ENCODE assay signal across 13 cellular contexts in the genomic region with DNA sequence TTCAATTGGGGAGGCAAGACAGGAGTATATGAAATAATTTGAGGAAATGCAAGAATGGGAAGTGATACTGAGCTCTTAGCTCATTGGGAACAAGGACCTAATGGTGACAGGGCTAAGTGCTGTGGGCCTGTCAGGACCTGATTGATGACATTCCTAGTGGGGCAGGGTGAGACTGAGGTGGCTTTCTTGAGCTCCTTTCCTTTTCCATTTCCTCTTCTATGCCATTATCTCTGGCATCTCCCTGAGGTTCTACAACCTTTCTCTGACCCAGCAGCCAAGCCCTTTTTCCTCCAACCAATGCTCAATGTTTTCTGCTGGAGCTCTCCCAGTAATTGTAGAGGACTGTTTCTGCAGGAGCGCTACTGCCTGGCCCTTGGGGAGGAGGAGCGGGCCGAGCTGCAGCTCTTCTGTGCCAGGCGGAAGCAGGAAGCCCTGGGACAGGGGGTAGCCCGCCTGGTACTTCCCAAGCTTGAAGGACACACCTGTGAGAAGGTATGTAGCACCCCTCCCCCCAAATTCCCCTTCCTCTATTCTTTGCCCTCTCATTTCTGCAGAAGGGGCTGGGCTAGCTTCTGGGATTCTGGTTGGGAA. TPM values are rescaled to one million over a fixed set of nuclear protein-coding genes. Genes with fewer than 3 reads are reported as not detected.
DNase-seq lines count a peak whose midpoint lies in the region; ATAC-seq, FAIRE-seq and TF ChIP-seq lines count a peak whose summit lies in the region.
"Had no signal": no experiment of that assay in that cellular context is flagged by ENCODE, and none has a peak within 500 bp of the region (broad histone marks: within the 10 kb centered on the region; RNA-seq: fewer than 3 reads in every experiment).

No MANE protein-coding gene starts in this region.

- TF ChIP-seq CTCF in activated CD8-positive, alpha-beta T cell treated with anti-CD3 and anti-CD28 coated beads for 36 hours (IDR thresholded peaks at IDR 0.05) = no peak
- TF ChIP-seq CTCF in epithelial cell of esophagus (IDR thresholded peaks at IDR 0.05; ENCODE audit: insufficient read depth, low read depth, low read length, missing control alignments) = no peak
- no peak for TF ChIP-seq CTCF in gastroesophageal sphincter (IDR thresholded peaks at IDR 0.05)

- no peak overlapping the region for H3K27ac Mint-ChIP-seq in activated CD8-positive, alpha-beta T cell treated with anti-CD3 and anti-CD28 coated beads for 36 hours
- no peak overlapping the region for H3K27ac Mint-ChIP-seq in activated CD8-positive, alpha-beta T cell treated with anti-CD3 and anti-CD28 coated beads, Interleukin-2, amount 10 ng/mL, durations not matched to agents 7 days and 5 days

- no peaks in the 10 kb centered on the region for H3K9me3 Mint-ChIP-seq in activated CD8-positive, alpha-beta T cell treated with anti-CD3 and anti-CD28 coated beads for 36 hours
- H3K9me3 Mint-ChIP-seq in activated CD8-positive, alpha-beta T cell treated with anti-CD3 and anti-CD28 coated beads, Interleukin-2, amount 10 ng/mL, durations not matched to agents 7 days and 5 days (ENCODE audit: insufficient read depth) = no peaks in the 10 kb centered on the region

- intact Hi-C loops in activated CD8-positive, alpha-beta T cell treated with anti-CD3 and anti-CD28 coated beads for 36 hours (cut with micrococcal nuclease) = loop anchor here (10.0 kb wide), 1 partner anchor 140 kb away; a partner anchor contains a TSS

- H3K36me3 Mint-ChIP-seq in activated CD8-positive, alpha-beta T cell treated with anti-CD3 and anti-CD28 coated beads for 36 hours (ENCODE audit: low read depth) = peaks cover 14% of the 10 kb centered on the region
- H3K36me3 Mint-ChIP-seq in activated CD8-positive, alpha-beta T cell treated with anti-CD3 and anti-CD28 coated beads, Interleukin-2, amount 10 ng/mL, durations not matched to agents 7 days and 5 days (ENCODE audit: low read depth) = peaks cover 12% of the 10 kb centered on the region

- H3K4me1 Mint-ChIP-seq in activated CD8-positive, alpha-beta T cell treated with anti-CD3 and anti-CD28 coated beads for 36 hours (ENCODE audit: low read depth) = peaks cover 18% of the 10 kb centered on the region
- H3K4me1 Mint-ChIP-seq in activated CD8-positive, alpha-beta T cell treated with anti-CD3 and anti-CD28 coated beads, Interleukin-2, amount 10 ng/mL, durations not matched to agents 7 days and 5 days (ENCODE audit: low read depth) = peaks cover 26% of the 10 kb centered on the region

- H3K27me3 Mint-ChIP-seq in activated CD8-positive, alpha-beta T cell treated with anti-CD3 and anti-CD28 coated beads for 36 hours = peaks cover 6% of the 10 kb centered on the region
- peaks cover 18% of the 10 kb centered on the region for H3K27me3 Mint-ChIP-seq in activated CD8-positive, alpha-beta T cell treated with anti-CD3 and anti-CD28 coated beads, Interleukin-2, amount 10 ng/mL, durations not matched to agents 7 days and 5 days (ENCODE audit: low read depth)

- POLR2A ChIA-PET in activated CD8-positive, alpha-beta T cell treated with anti-CD3 and anti-CD28 coated beads for 36 hours (lab: Charles Lee) = interaction anchor here (0.8 to 4.8 kb wide), 3 partner anchors 137 to 264 kb away, joined by 4 to 49 read pairs (median 37); a partner anchor contains a TSS
- POLR2A ChIA-PET in activated CD8-positive, alpha-beta T cell treated with anti-CD3 and anti-CD28 coated beads, Interleukin-2, amount 10 ng/mL, durations not matched to agents 7 days and 5 days (lab: Charles Lee) = interaction anchor here (0.9 to 3.5 kb wide), 4 partner anchors 257 to 779 kb away, joined by 3 to 33 read pairs (median 3); a partner anchor contains a TSS

- TF ChIP-seq EP300 in gastroesophageal sphincter (IDR thresholded peaks at IDR 0.05) = no peak

- ATAC-seq in activated CD8-positive, alpha-beta T cell treated with anti-CD3 and anti-CD28 coated beads for 36 hours = no peak
- ATAC-seq in activated CD8-positive, alpha-beta T cell treated with anti-CD3 and anti-CD28 coated beads, Interleukin-2, amount 10 ng/mL, durations not matched to agents 7 days and 5 days = no peak
- ATAC-seq in HG02571 (IDR thresholded peaks at IDR 0.05; ENCODE audit: unreplicated experiment) (no peak), gastroesophageal sphincter (no peak)

- H3K27me3 ChIP-seq in small intestine (ENCODE audit: control insufficient read depth in 2 of 2, insufficient read depth in 2 of 2, low read length in 2 of 2) (no peaks in the 10 kb centered on the region), gastroesophageal sphincter (no peaks in the 10 kb centered on the region)

- no peaks in the 10 kb centered on the region for H3K9me3 ChIP-seq in small intestine (ENCODE audit: control insufficient read depth, low read depth)
- no peaks in the 10 kb centered on the region for H3K9me3 ChIP-seq in gastroesophageal sphincter
- H3K9me3 ChIP-seq: SJSA1 had no signal

- H3K4me3 Mint-ChIP-seq in activated CD8-positive, alpha-beta T cell treated with anti-CD3 and anti-CD28 coated beads for 36 hours = peak overlapping the region; percentile 91
- no peak overlapping the region for H3K4me3 Mint-ChIP-seq in activated CD8-positive, alpha-beta T cell treated with anti-CD3 and anti-CD28 coated beads, Interleukin-2, amount 10 ng/mL, durations not matched to agents 7 days and 5 days

- H3K36me3 ChIP-seq in small intestine (ENCODE audit: control insufficient read depth in 2 of 2, insufficient read depth in 2 of 2, low read length in 2 of 2) (no peaks in the 10 kb centered on the region), gastroesophageal sphincter (peaks cover 0 to 16% of the 10 kb centered on the region in 2 donors)

- no peak for DNase-seq in activated CD8-positive, alpha-beta T cell treated with anti-CD3 and anti-CD28 coated beads for 36 hours
- DNase-seq in activated CD8-positive, alpha-beta T cell treated with anti-CD3 and anti-CD28 coated beads, Interleukin-2, amount 10 ng/mL, durations not matched to agents 7 days and 5 days = no peak
- peak; percentile 91 for DNase-seq in NOMO-1 treated with dmso at 0.1 percent for 144 hours (lab: John Stamatoyannopoulos, UW; ENCODE audit: unreplicated experiment)
- DNase-seq in epithelial cell of esophagus (ENCODE audit: low read depth) = peak; percentile 57
- DNase-seq in small intestine = peak; percentile 22
- no peak for DNase-seq in foreskin melanocyte
- DNase-seq: cerebellar nuclear complex; stimulated activated CD8-positive, alpha-beta memory T cell treated with anti-CD3 and anti-CD28 coated beads, Interleukin-4, amount 100 ng/mL, for 48 hours had no signal

- no peak overlapping the region for H3K4me3 ChIP-seq in epithelial cell of esophagus (ENCODE audit: low read length)
- H3K4me3 ChIP-seq in small intestine (ENCODE audit: low read depth in 1 of 2, low read length in 2 of 2) = peak overlapping the region in 1 of 2 donors; percentile 7
- H3K4me3 ChIP-seq in gastroesophageal sphincter = no peak overlapping the region
- H3K4me3 ChIP-seq: lung, SJSA1 had no signal

- H3K4me1 ChIP-seq in small intestine (ENCODE audit: control insufficient read depth in 2 of 2, insufficient read depth in 1 of 2, low read depth in 1 of 2, low read length in 1 of 2) (peaks cover 0 to 3% of the 10 kb centered on the region in 2 donors), gastroesophageal sphincter (peaks cover 0 to 69% (median 30%) of the 10 kb centered on the region in 3 donors)

- no peak for TF ChIP-seq POLR2A in gastroesophageal sphincter (IDR thresholded peaks at IDR 0.05)

- H3K27ac ChIP-seq in small intestine (ENCODE audit: low read depth in 1 of 2, low read length in 1 of 2) (peak overlapping the region in 1 of 2 donors; percentile 65), gastroesophageal sphincter (no peak overlapping the region)
- H3K27ac ChIP-seq: SJSA1 had no signal

- CTCF ChIA-PET in activated CD8-positive, alpha-beta T cell treated with anti-CD3 and anti-CD28 coated beads for 36 hours (lab: Charles Lee) = interaction anchor here (0.6 to 12.8 kb wide), 8 partner anchors 8 to 312 kb away, joined by 3 to 214 read pairs (median 3); a partner anchor contains a TSS
- CTCF ChIA-PET in activated CD8-positive, alpha-beta T cell treated with anti-CD3 and anti-CD28 coated beads, Interleukin-2, amount 10 ng/mL, durations not matched to agents 7 days and 5 days (lab: Charles Lee) = interaction anchor here (0.6 to 14.3 kb wide), 9 partner anchors 18 to 763 kb away, joined by 3 to 286 read pairs (median 5); a partner anchor contains a TSS

- no peak for FAIRE-seq in small intestine (lab: Jason Lieb, UNC)
- FAIRE-seq: frontal cortex had no signal

- WGBS in small intestine, 3 donors = 58 to 82% (median 74%) methylated on average over 5 of the region's 5 CpGs
- 83% methylated on average over 1 of the region's 5 CpGs; no CpG with 5 or more reads in 1 of the 2 donors for WGBS in gastroesophageal sphincter (ENCODE audit: low coverage in 1 of 2), 2 donors

RNA-seq across cellular contexts. Expression of a gene that starts 2.8 kb away (rescaled TPM):
- 100 to 1,000 TPM; 310 to 314 TPM for total RNA-seq in activated CD8-positive, alpha-beta T cell treated with anti-CD3 and anti-CD28 coated beads for 36 hours
- 100 to 1,000 TPM; 215 to 218 TPM for total RNA-seq in activated CD8-positive, alpha-beta T cell treated with anti-CD3 and anti-CD28 coated beads, Interleukin-2, amount 10 ng/mL, durations not matched to agents 7 days and 5 days
- polyA plus RNA-seq in small intestine = 100 to 1,000 TPM; 166 to 256 (median 216) TPM
- 100 to 1,000 TPM in 1 of 4 donors, 10 to 100 TPM in 3; 74.2 to 120 (median 91.3) TPM for total RNA-seq in gastroesophageal sphincter

RNA-seq across cellular contexts. Expression of a gene that starts 4.1 kb away (rescaled TPM):
- not detected for total RNA-seq in activated CD8-positive, alpha-beta T cell treated with anti-CD3 and anti-CD28 coated beads for 36 hours
- total RNA-seq in activated CD8-positive, alpha-beta T cell treated with anti-CD3 and anti-CD28 coated beads, Interleukin-2, amount 10 ng/mL, durations not matched to agents 7 days and 5 days = under 1 TPM in 1 of 2 experiments, not detected in 1; 0.40 TPM
- 1 to 10 TPM in 1 of 3 donors, under 1 TPM in 1, not detected in 1; 0.89 to 1.6 TPM for polyA plus RNA-seq in small intestine
- 1 to 10 TPM in 3 of 4 donors, under 1 TPM in 1; 0.94 to 5.0 (median 2.3) TPM for total RNA-seq in gastroesophageal sphincter
- total RNA-seq: SJSA1 had no signal

RNA-seq across cellular contexts. Expression of a gene that starts 5.0 kb away (rescaled TPM):
- 1 to 10 TPM; 3.2 to 4.1 TPM for total RNA-seq in activated CD8-positive, alpha-beta T cell treated with anti-CD3 and anti-CD28 coated beads for 36 hours
- 1 to 10 TPM; 5.1 to 7.0 TPM for total RNA-seq in activated CD8-positive, alpha-beta T cell treated with anti-CD3 and anti-CD28 coated beads, Interleukin-2, amount 10 ng/mL, durations not matched to agents 7 days and 5 days
- polyA plus RNA-seq in small intestine = 1 to 10 TPM; 1.1 to 4.2 (median 4.0) TPM
- 1 to 10 TPM; 1.3 to 6.5 (median 4.0) TPM for total RNA-seq in gastroesophageal sphincter

RNA-seq across cellular contexts. Expression of a gene that starts 37.5 kb away (rescaled TPM):
- not detected for total RNA-seq in activated CD8-positive, alpha-beta T cell treated with anti-CD3 and anti-CD28 coated beads for 36 hours
- not detected for total RNA-seq in activated CD8-positive, alpha-beta T cell treated with anti-CD3 and anti-CD28 coated beads, Interleukin-2, amount 10 ng/mL, durations not matched to agents 7 days and 5 days
- polyA plus RNA-seq in small intestine = 10 to 100 TPM; 12.2 to 51.3 (median 13.9) TPM
- total RNA-seq in gastroesophageal sphincter = under 1 TPM in 1 of 4 donors, not detected in 3; 0.62 TPM
- total RNA-seq: SJSA1 had no signal

RNA-seq across cellular contexts. Expression of a gene that starts 49.3 kb away (rescaled TPM):
- total RNA-seq in activated CD8-positive, alpha-beta T cell treated with anti-CD3 and anti-CD28 coated beads for 36 hours = 10 to 100 TPM; 14.6 to 15.9 TPM
- total RNA-seq in activated CD8-positive, alpha-beta T cell treated with anti-CD3 and anti-CD28 coated beads, Interleukin-2, amount 10 ng/mL, durations not matched to agents 7 days and 5 days = 10 to 100 TPM; 18.5 to 21.2 TPM
- 10 to 100 TPM; 11.5 to 34.3 (median 19.9) TPM for polyA plus RNA-seq in small intestine
- total RNA-seq in gastroesophageal sphincter = 10 to 100 TPM; 16.6 to 42.8 (median 26.1) TPM

Comparison
In these comparisons a context has a peak if more than half of its experiments do, and no peak if none do; other contexts are left out.
1. DNase-seq: peak in NOMO-1 treated with dmso at 0.1 percent for 144 hours (single experiment), epithelial cell of esophagus (single experiment) and small intestine (single experiment); none in activated CD8-positive, alpha-beta T cell treated with anti-CD3 and anti-CD28 coated beads for 36 hours (single experiment), activated CD8-positive, alpha-beta T cell treated with anti-CD3 and anti-CD28 coated beads, Interleukin-2, amount 10 ng/mL, durations not matched to agents 7 days and 5 days (single experiment) and foreskin melanocyte (single experiment).